8 cellular contexts compared by ENCODE assay signal in genomic region chr17:69246726-69247375, GRCh38. TPM values are rescaled to one million over a fixed set of nuclear protein-coding genes. Genes with fewer than 3 reads are reported as not detected.
DNase-seq lines count a peak whose midpoint lies in the region; ATAC-seq, FAIRE-seq and TF ChIP-seq lines count a peak whose summit lies in the region.

No MANE protein-coding gene starts in this region.

- H3K36me3 ChIP-seq in GM06990 (ENCODE audit: control insufficient read depth, insufficient read depth, low read length), result no peaks in the 10 kb centered on the region
- H3K36me3 ChIP-seq in lung (ENCODE audit: control insufficient read depth in 2 of 2, insufficient read depth in 2 of 2, low read length in 2 of 2), result peaks cover 5% of the 10 kb centered on the region in 2 donors

- no peak overlapping the region for H3K27ac ChIP-seq in lung (ENCODE audit: low read depth in 1 of 2, low read length in 1 of 2)

- peak; percentile 28 for FAIRE-seq in colon (lab: Jason Lieb, UNC)

- H3K27me3 ChIP-seq in GM06990 (replicated peaks; ENCODE audit: control insufficient read depth, insufficient read depth, low read length) (no peaks in the 10 kb centered on the region), lung (ENCODE audit: control insufficient read depth, insufficient read depth) (no peaks in the 10 kb centered on the region)

- DNase-seq in GM06990 (ENCODE audit: extremely low read depth, insufficient read length) (no peak), NCI-H82 (lab: John Stamatoyannopoulos, UW) (peak; percentile 76), lung (ENCODE audit: low spot score) (no peak), omental fat pad (ENCODE audit: low spot score) (no peak)
- no peak for DNase-seq in stimulated activated naive CD4-positive, alpha-beta T cell treated with Interleukin-2 at 50 U/mL for 16 hours (lab: John Stamatoyannopoulos, UW)
- no peak for DNase-seq in activated CD4-positive, alpha-beta T cell treated with anti-CD3 and anti-CD28 coated beads for 4 hours

- H3K9me3 ChIP-seq in lung (ENCODE audit: control insufficient read depth in 2 of 2, insufficient read depth in 1 of 2, low read length in 1 of 2), result no peaks in the 10 kb centered on the region

- no peak overlapping the region for H3K4me3 ChIP-seq in GM06990 (replicated peaks; ENCODE audit: low read depth, low read length)
- no peak overlapping the region for H3K4me3 ChIP-seq in lung

- WGBS in lung, 2 donors, result 69 to 79% methylated on average over 4 of the region's 4 CpGs

- peak; percentile 31 for TF ChIP-seq CTCF in GM06990 (IDR thresholded peaks at IDR 0.05; ENCODE audit: insufficient read depth, low read length, poor library complexity, severe bottlenecking)
- TF ChIP-seq CTCF in lung (IDR thresholded peaks at IDR 0.05; ENCODE audit: control extremely low read depth, extremely low read depth), result peak; percentile 54
- no peak for TF ChIP-seq CTCF in omental fat pad (IDR thresholded peaks at IDR 0.05)

- no peaks in the 10 kb centered on the region for H3K4me1 ChIP-seq in lung (ENCODE audit: control insufficient read depth in 2 of 2, insufficient read depth in 2 of 2, low read length in 2 of 2)

- ATAC-seq in HG03159 (IDR thresholded peaks at IDR 0.05; ENCODE audit: unreplicated experiment) (peak; percentile 74), lung (ENCODE audit: insufficient read depth, low FRiP score) (no peak), omental fat pad (ENCODE audit: low FRiP score) (no peak)

RNA-seq across cellular contexts. Expression of gene ABCA10, which starts 18.2 kb away (rescaled TPM):
- total RNA-seq in lung, result 10 to 100 TPM in 1 of 2 donors, 1 to 10 TPM in 1; 3.5 to 26.6 TPM
- polyA plus RNA-seq in lung, result 10 to 100 TPM in 1 of 2 donors, under 1 TPM in 1; 0.29 to 10.9 TPM
- 10 to 100 TPM in 3 of 4 donors, 1 to 10 TPM in 1; 2.5 to 86.1 (median 22.0) TPM for total RNA-seq in omental fat pad

Comparison
In these comparisons a context has a peak if more than half of its experiments do, and no peak if none do; other contexts are left out.
1. CTCF ChIP-seq: peak in GM06990 (single experiment) and lung (single experiment); none in omental fat pad (0 of 3).